ENCODE assay signal across 8 cellular contexts in genomic region chr12:109097435-109098141, GRCh38. TPM values are rescaled to one million over a fixed set of nuclear protein-coding genes. Genes with fewer than 3 reads are reported as not detected.
DNase-seq lines count a peak whose midpoint lies in the region; ATAC-seq and TF ChIP-seq lines count a peak whose summit lies in the region.

Gene UNG, plus strand, starts transcription at chr12:109097597. Its CDS starts 83 bp downstream, at chr12:109097680.

- peak within 1 kb of the TSS; percentile 84 for H3K4me3 ChIP-seq in epithelial cell of proximal tubule (ENCODE audit: low read depth, low read length)
- H3K4me3 ChIP-seq in mucosa of rectum (ENCODE audit: low read length in 2 of 2) = peak within 1 kb of the TSS; percentile 89 to 90

- ATAC-seq in GM21723 (IDR thresholded peaks at IDR 0.05; ENCODE audit: unreplicated experiment) = peak; percentile 86

- DNase-seq in DMS153 treated with DMSO at 0.1 percent for 48 hours (lab: John Stamatoyannopoulos, UW; ENCODE audit: unreplicated experiment) (peak; percentile 87), KG1 (lab: John Stamatoyannopoulos, UW) (peak; percentile 94), epithelial cell of proximal tubule (ENCODE audit: low read depth) (no peak)
- DNase-seq in activated T-cell treated with anti-CD3 and anti-CD28 coated beads, Interleukin-2, amount 50 U/mL, for 1 hour = peak; percentile 96
- peak; percentile 95 for DNase-seq in stimulated activated CD8-positive, alpha-beta memory T cell treated with anti-CD3 and anti-CD28 coated beads, Interleukin-4, amount 100 ng/mL, for 4 hours (ENCODE audit: low read depth in 2 of 2, low spot score in 1 of 2)

- H3K27ac ChIP-seq in mucosa of rectum (ENCODE audit: low read depth in 2 of 2, low read length in 2 of 2) = peak within 1 kb of the TSS; percentile 89 to 92

- H3K27me3 ChIP-seq in mucosa of rectum (ENCODE audit: control insufficient read depth in 2 of 2, insufficient read depth in 2 of 2, low read length in 2 of 2) = no peaks in the 10 kb centered on the region

- peaks cover 20 to 31% of the 10 kb centered on the region in 2 donors for H3K4me1 ChIP-seq in mucosa of rectum (ENCODE audit: control insufficient read depth in 2 of 2, insufficient read depth in 2 of 2, low read length in 2 of 2)

- peaks cover 8 to 12% of the 10 kb centered on the region in 2 donors for H3K36me3 ChIP-seq in mucosa of rectum (ENCODE audit: control insufficient read depth in 2 of 2, insufficient read depth in 2 of 2, low read length in 2 of 2)

- TF ChIP-seq CTCF in epithelial cell of proximal tubule (conservative IDR thresholded peaks at IDR 0.05; ENCODE audit: low read depth, low read length) = no peak

- H3K9ac ChIP-seq in mucosa of rectum (ENCODE audit: low read depth in 1 of 2, low read length in 2 of 2) = peak within 1 kb of the TSS; percentile 78 to 94

- no peaks in the 10 kb centered on the region for H3K9me3 ChIP-seq in mucosa of rectum (ENCODE audit: control insufficient read depth in 2 of 2, low read length in 2 of 2)

TF ChIP-seq in PFSK-1, 5 proteins besides CTCF, POLR2A, EP300 and RAD21:
- TF ChIP-seq FOXP2 (optimal IDR thresholded peaks at IDR 0.05; ENCODE audit: borderline replicate concordance, extremely low read depth, extremely low read length, insufficient read depth) (peak; percentile 13), TAF1 (IDR thresholded peaks at IDR 0.05; ENCODE audit: borderline replicate concordance, insufficient read depth, low read length) (no peak), POLR2AphosphoS5 (IDR thresholded peaks at IDR 0.05; ENCODE audit: low read depth, low read length) (peak; percentile 57), REST (IDR thresholded peaks at IDR 0.05; ENCODE audit: insufficient read depth in 1 of 2, low read depth in 2 of 2, low read length in 2 of 2) (no peak)

RNA-seq across cellular contexts. Expression of gene UNG, which starts in this region (rescaled TPM):
- polyA plus RNA-seq in PFSK-1 (2012; ENCODE audit: insufficient read length, low read depth) = 20.8 TPM
- 101 and 118 TPM in 2 replicates for total RNA-seq in epithelial cell of proximal tubule
